Comparison of ENCODE assay signal across 8 cellular contexts in genomic region chr3:105866656-105867653, GRCh38. TPM values are rescaled to one million over a fixed set of nuclear protein-coding genes. Genes with fewer than 3 reads are reported as not detected.
A peak's percentile ranks its signal among the peaks of the same experiment; 100 is the strongest.
DNase-seq lines count a peak whose midpoint lies in the region; ATAC-seq and TF ChIP-seq lines count a peak whose summit lies in the region.

No MANE protein-coding gene starts in this region.

- peak overlapping the region; percentile 38 for H3K27ac Mint-ChIP-seq in neural crest cell (ENCODE audit: unreplicated experiment)

- no peak for TF ChIP-seq POLR2A in GM18505 (IDR thresholded peaks at IDR 0.05; ENCODE audit: borderline replicate concordance, extremely low read depth, insufficient read depth, insufficient read length)

- ATAC-seq in GM18505 (IDR thresholded peaks at IDR 0.05; ENCODE audit: unreplicated experiment), result peak; percentile 25
- peak; percentile 26 for ATAC-seq in HG02885 (IDR thresholded peaks at IDR 0.05; ENCODE audit: poor library complexity, unreplicated experiment)

- H3K4me1 Mint-ChIP-seq in neural crest cell, result peaks cover 47% of the 10 kb centered on the region

- H3K36me3 ChIP-seq in SJCRH30, result no peaks in the 10 kb centered on the region
- H3K36me3 ChIP-seq in endocrine pancreas (ENCODE audit: control insufficient read depth, insufficient read depth, low read length), result no peaks in the 10 kb centered on the region

- peak overlapping the region; percentile 99 for H3K4me3 Mint-ChIP-seq in neural crest cell

- DNase-seq in A172 (ENCODE audit: low spot score) (peak; percentile 26), SJCRH30 (peak; percentile 7 to 31), neural crest cell (ENCODE audit: low read depth, low spot score) (no peak), ACHN (no peak), COR-L47 (lab: John Stamatoyannopoulos, UW) (no peak)

- H3K4me3 ChIP-seq in SJCRH30 (peak overlapping the region; percentile 97), endocrine pancreas (ENCODE audit: control insufficient read depth, insufficient read depth, low read length) (peak overlapping the region; percentile 81)

- no peaks in the 10 kb centered on the region for H3K27me3 Mint-ChIP-seq in neural crest cell (ENCODE audit: low read depth)

- peak overlapping the region; percentile 75; the same call in 1 of the 2 replicates for H3K27ac ChIP-seq in SJCRH30

- H3K9me3 ChIP-seq in SJCRH30 (replicated peaks), result no peaks in the 10 kb centered on the region
- H3K9me3 ChIP-seq in endocrine pancreas (ENCODE audit: control insufficient read depth, low read length), result no peaks in the 10 kb centered on the region

- H3K27me3 ChIP-seq in SJCRH30, result no peaks in the 10 kb centered on the region
- H3K27me3 ChIP-seq in endocrine pancreas (ENCODE audit: control insufficient read depth, insufficient read depth, low read length), result no peaks in the 10 kb centered on the region

- H3K4me1 ChIP-seq in SJCRH30 (peaks cover 24% of the 10 kb centered on the region; the same call in 1 of the 2 replicates), endocrine pancreas (ENCODE audit: control insufficient read depth, insufficient read depth, low read length) (peaks cover 30% of the 10 kb centered on the region)

- no peak for TF ChIP-seq CTCF in neural crest cell (conservative IDR thresholded peaks at IDR 0.05)

- in situ Hi-C loops in ACHN (cut with HindIII; ENCODE audit: low pct_ligation_motif_present, low pct_unique_long_range_greater_than_20kb, low sequenced_read_pairs), result no loop called here

- H3K9ac ChIP-seq in endocrine pancreas (ENCODE audit: control insufficient read depth, insufficient read depth, low read length), result no peak overlapping the region

- peaks cover 6% of the 10 kb centered on the region for H3K36me3 Mint-ChIP-seq in neural crest cell (ENCODE audit: low read depth)

- no peaks in the 10 kb centered on the region for H3K9me3 Mint-ChIP-seq in neural crest cell

RNA-seq across cellular contexts. Expression of gene CBLB, which starts 1.9 kb away (rescaled TPM):
- 21.1 and 36.6 TPM in 2 replicates for total RNA-seq in A172 (2014; rRNA removed; shearing (Covaris generic))
- 15.7 and 22.3 TPM in 2 replicates for total RNA-seq in SJCRH30 (2014; rRNA removed; shearing (Covaris generic))
- total RNA-seq in neural crest cell, result 29.4 and 32.3 TPM in 2 replicates

Comparison
In these comparisons a context has a peak if more than half of its experiments do, and no peak if none do; other contexts are left out.
1. DNase-seq: peak in A172 (single experiment) and SJCRH30 (2 of 2); none in neural crest cell (single experiment), ACHN (single experiment) and COR-L47 (single experiment).